In genomic region chr6:30075094-30075986, GRCh38 we compare ENCODE assay signal across 8 cellular contexts. TPM values are rescaled to one million over a fixed set of nuclear protein-coding genes. Genes with fewer than 3 reads are reported as not detected.
DNase-seq lines count a peak whose midpoint lies in the region; ATAC-seq and TF ChIP-seq lines count a peak whose summit lies in the region.

Gene RNF39 (minus strand): TSS chr6:30075769. CDS start chr6:30075585, 184 bp downstream.

- no peak within 1 kb of the TSS for H3K27ac Mint-ChIP-seq in endodermal cell

- peak within 1 kb of the TSS; percentile 74 for H2AFZ ChIP-seq in PC-9
- H2AFZ ChIP-seq in neuron (ENCODE audit: low read depth, low read length): peak within 1 kb of the TSS; percentile 51

- no peaks in the 10 kb centered on the region for H3K9me3 Mint-ChIP-seq in endodermal cell

- H3K4me2 ChIP-seq in PC-9: peak within 1 kb of the TSS; percentile 94

- no peak within 1 kb of the TSS for H3K9ac ChIP-seq in endodermal cell (ENCODE audit: extremely low read depth, low read length, poor library complexity, severe bottlenecking)

- no peaks in the 10 kb centered on the region for H3K36me3 Mint-ChIP-seq in endodermal cell (ENCODE audit: low read depth)

- H3K4me1 Mint-ChIP-seq in endodermal cell: peaks cover 16% of the 10 kb centered on the region

- H3K36me3 ChIP-seq in PC-9 (ENCODE audit: low read depth) (no peaks in the 10 kb centered on the region), endodermal cell (ENCODE audit: control insufficient read depth, insufficient read depth, low read length) (no peaks in the 10 kb centered on the region), neuron (ENCODE audit: insufficient read depth, low read length) (no peaks in the 10 kb centered on the region)

- H3K9me3 ChIP-seq in PC-9 (ENCODE audit: insufficient read depth, low read depth): no peaks in the 10 kb centered on the region
- H3K9me3 ChIP-seq in endodermal cell (ENCODE audit: control insufficient read depth, low read length): no peaks in the 10 kb centered on the region
- H3K9me3 ChIP-seq in neuron (ENCODE audit: low read length): no peaks in the 10 kb centered on the region

- WGBS in endodermal cell (ENCODE audit: insufficient coverage in 1 of 2, insufficient read length in 1 of 2), 2 experiments: 2 to 3% methylated on average over 11 to 70 of the region's 71 CpGs

- peak within 1 kb of the TSS; percentile 55 for H3K4me3 Mint-ChIP-seq in endodermal cell

- no peaks in the 10 kb centered on the region for H3K9me2 ChIP-seq in PC-9 (ENCODE audit: insufficient read depth)

- TSS peak; percentile 90 for BruUV-seq in PC-9 (replicated peaks; lab: Mats Ljungman, UMichigan)

- H3K79me2 ChIP-seq in PC-9 (ENCODE audit: low read depth): peaks cover 22% of the 10 kb centered on the region

- H3K4me1 ChIP-seq in PC-9 (replicated peaks; ENCODE audit: insufficient read depth): peaks cover 36% of the 10 kb centered on the region
- H3K4me1 ChIP-seq in endodermal cell (ENCODE audit: control insufficient read depth, insufficient read depth, low read length): peaks cover 3% of the 10 kb centered on the region
- peaks cover 10% of the 10 kb centered on the region for H3K4me1 ChIP-seq in neuron (ENCODE audit: insufficient read depth, low read length)

- POLR2A ChIA-PET in PC-9 (lab: Charles Lee; ENCODE audit: unreplicated experiment): interaction anchor here (0.7 to 1.0 kb wide), 2 partner anchors 21 to 26 kb away, joined by 3 to 5 read pairs; no protein-coding TSS in a partner anchor

- intact Hi-C loops in PC-9 (cut with micrococcal nuclease; ENCODE audit: unreplicated experiment): loop anchor here (1.0 kb wide), 3 partner anchors 8 to 56 kb away; partner anchors contain the start of gene PPP1R11

- peak; percentile 45 for TF ChIP-seq CTCF in GM12874 (IDR thresholded peaks at IDR 0.05; ENCODE audit: insufficient read depth, low read depth, low read length)
- TF ChIP-seq CTCF in PC-9 (conservative IDR thresholded peaks at IDR 0.05): peak; percentile 71
- peak; percentile 85 for TF ChIP-seq CTCF in endodermal cell (conservative IDR thresholded peaks at IDR 0.05)

- H3K27me3 Mint-ChIP-seq in endodermal cell (ENCODE audit: insufficient read depth): peaks cover 99% of the 10 kb centered on the region

- DNase-seq in PC-9 (no peak), endodermal cell (peak; percentile 82), COLO668 (lab: John Stamatoyannopoulos, UW; ENCODE audit: unreplicated experiment) (no peak), NCI-H128 (lab: John Stamatoyannopoulos, UW; ENCODE audit: unreplicated experiment) (no peak), Ammon's horn (ENCODE audit: low spot score) (no peak)

- CTCF ChIA-PET in PC-9 (lab: Charles Lee): interaction anchor here (0.7 to 2.2 kb wide), 3 partner anchors 13 to 993 kb away, joined by 3 to 7 read pairs (median 3); no protein-coding TSS in a partner anchor

- H3K27ac ChIP-seq in PC-9: peak within 1 kb of the TSS; percentile 89
- no peak within 1 kb of the TSS for H3K27ac ChIP-seq in endodermal cell (ENCODE audit: low read depth, low read length)

- H3K27me3 ChIP-seq in PC-9 (ENCODE audit: insufficient read depth, low read depth) (no peaks in the 10 kb centered on the region), endodermal cell (ENCODE audit: control insufficient read depth, insufficient read depth, low read length, poor library complexity, severe bottlenecking) (peaks cover 100% of the 10 kb centered on the region), neuron (ENCODE audit: insufficient read depth, low read length) (peaks cover 67% of the 10 kb centered on the region)

- ATAC-seq in GM18867 (IDR thresholded peaks at IDR 0.05; ENCODE audit: unreplicated experiment): no peak

- peaks cover 30% of the 10 kb centered on the region for H3F3A ChIP-seq in PC-9 (ENCODE audit: insufficient read depth, low read depth)

- H3K4me3 ChIP-seq in PC-9: peak within 1 kb of the TSS; percentile 81
- H3K4me3 ChIP-seq in endodermal cell (ENCODE audit: low read length): peak within 1 kb of the TSS; percentile 73
- H3K4me3 ChIP-seq in neuron (ENCODE audit: low read length): peak within 1 kb of the TSS; percentile 18

- H4K20me1 ChIP-seq in PC-9 (ENCODE audit: insufficient read depth): peaks cover 8% of the 10 kb centered on the region

RNA-seq across cellular contexts. Expression of gene RNF39, which starts in this region (rescaled TPM):
- total RNA-seq in PC-9 (2021) (7.3 and 7.5 TPM in 2 replicates), endodermal cell (under 1 TPM in 1 of 2 donors, not detected in 1; 0.15 TPM)
- polyA plus RNA-seq in endodermal cell (2013, experiment 1 of 2): not detected
- not detected for polyA plus RNA-seq in endodermal cell (2013, experiment 2 of 2)

Comparison
In these comparisons a context has a peak if more than half of its experiments do, and no peak if none do; other contexts are left out.
1. Peak in DNase-seq and H3K4me3 ChIP-seq in endodermal cell; RNA of the gene not detected or under 1 TPM.
2. H3K4me3 ChIP-seq: peak in every context shown above with its lines; median percentile 81 in PC-9; 73 in endodermal cell; 18 in neuron.